In the genomic region with DNA sequence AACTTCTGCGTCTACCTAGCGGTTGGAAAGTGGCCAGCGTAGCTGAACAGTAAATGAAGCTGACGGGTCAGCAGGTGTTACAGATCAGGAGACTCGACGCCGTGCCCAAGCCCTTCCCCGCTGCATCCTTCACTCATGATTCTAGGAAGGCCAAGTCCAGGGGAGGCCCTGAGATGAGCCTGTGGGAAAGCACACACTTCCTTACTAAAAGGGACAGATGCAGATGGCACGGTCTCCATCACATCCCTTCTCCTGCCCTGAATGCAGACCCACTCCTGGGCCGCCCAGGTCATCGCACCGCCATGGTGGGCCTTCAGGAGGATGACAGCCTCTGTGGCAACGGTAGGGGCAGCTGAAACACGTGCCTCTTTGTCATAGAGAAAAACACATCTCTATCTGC, we compare ENCODE assay signal across 16 cellular contexts.
A peak's percentile ranks its signal among the peaks of the same experiment; 100 is the strongest.
DNase-seq lines count a peak whose midpoint lies in the region; ATAC-seq and TF ChIP-seq lines count a peak whose summit lies in the region.
"Had no signal": no experiment of that assay in that cellular context is flagged by ENCODE, and none has a peak within 500 bp of the region (broad histone marks: within the 10 kb centered on the region; RNA-seq: fewer than 3 reads in every experiment).

No MANE protein-coding gene starts in this region.

- peak overlapping the region; percentile 71 for H3K4me3 Mint-ChIP-seq in natural killer cell treated with Interleukin-12 subunit alpha and Interleukin-12 subunit beta and Interleukin-15 and Interleukin-18, amount 100 ng/mL, for 72 hours
- no peak overlapping the region for H3K4me3 Mint-ChIP-seq in natural killer cell
- peak overlapping the region; percentile 82 for H3K4me3 Mint-ChIP-seq in activated T-helper 17 cell treated with anti-CD3 and anti-CD28 coated beads, Interleukin-2, amount 50 U/mL, for 72 hours

- peaks cover 5 to 10% of the 10 kb centered on the region in 2 donors for H3K27me3 Mint-ChIP-seq in natural killer cell treated with Interleukin-12 subunit alpha and Interleukin-12 subunit beta and Interleukin-15 and Interleukin-18, amount 100 ng/mL, for 72 hours
- H3K27me3 Mint-ChIP-seq in natural killer cell (ENCODE audit: low read depth in 2 of 2): peaks cover 12 to 14% of the 10 kb centered on the region in 2 donors
- H3K27me3 Mint-ChIP-seq in activated T-helper 17 cell treated with anti-CD3 and anti-CD28 coated beads, Interleukin-2, amount 50 U/mL, for 72 hours: no peaks in the 10 kb centered on the region

- H3K36me3 ChIP-seq in parathyroid adenoma (ENCODE audit: control insufficient read depth, insufficient read depth, low read length): no peaks in the 10 kb centered on the region
- H3K36me3 ChIP-seq in effector memory CD4-positive, alpha-beta T cell (ENCODE audit: control insufficient read depth, insufficient read depth, low read length): no peaks in the 10 kb centered on the region
- H3K36me3 ChIP-seq: HAP-1, SJCRH30 had no signal

- ATAC-seq in natural killer cell treated with Interleukin-12 subunit alpha and Interleukin-12 subunit beta and Interleukin-15 and Interleukin-18, amount 100 ng/mL, for 72 hours: no peak
- ATAC-seq in natural killer cell (no peak), HG03280 (IDR thresholded peaks at IDR 0.05; ENCODE audit: unreplicated experiment) (no peak), HG02763 (IDR thresholded peaks at IDR 0.05; ENCODE audit: unreplicated experiment) (no peak)
- no peak for ATAC-seq in activated T-helper 17 cell treated with anti-CD3 and anti-CD28 coated beads, Interleukin-2, amount 50 U/mL, for 72 hours (replicated peaks)

- no peak overlapping the region for H3K9ac ChIP-seq in parathyroid adenoma

- H3K27ac ChIP-seq in parathyroid adenoma: peak overlapping the region; percentile 44
- H3K27ac ChIP-seq in effector memory CD4-positive, alpha-beta T cell (ENCODE audit: insufficient read depth, low read length, poor library complexity, severe bottlenecking): no peak overlapping the region
- H3K27ac ChIP-seq: SJCRH30 had no signal

- intact Hi-C loops in natural killer cell (cut with micrococcal nuclease): no loop called here

- no peaks in the 10 kb centered on the region for H3K79me2 ChIP-seq in parathyroid adenoma

- no peak overlapping the region for H3K4me3 ChIP-seq in parathyroid adenoma (ENCODE audit: low read depth, low read length)
- no peak overlapping the region for H3K4me3 ChIP-seq in effector memory CD4-positive, alpha-beta T cell (ENCODE audit: insufficient read depth, low read depth, low read length, poor library complexity, severe bottlenecking)
- H3K4me3 ChIP-seq: HAP-1, SJCRH30 had no signal

- no peak overlapping the region for H2AFZ ChIP-seq in parathyroid adenoma

- H3K9me3 Mint-ChIP-seq in natural killer cell treated with Interleukin-12 subunit alpha and Interleukin-12 subunit beta and Interleukin-15 and Interleukin-18, amount 100 ng/mL, for 72 hours: no peaks in the 10 kb centered on the region
- no peaks in the 10 kb centered on the region for H3K9me3 Mint-ChIP-seq in natural killer cell
- H3K9me3 Mint-ChIP-seq in activated T-helper 17 cell treated with anti-CD3 and anti-CD28 coated beads, Interleukin-2, amount 50 U/mL, for 72 hours: no peaks in the 10 kb centered on the region

- no peak for DNase-seq in natural killer cell treated with Interleukin-12 subunit alpha and Interleukin-12 subunit beta and Interleukin-15 and Interleukin-18, amount 100 ng/mL, for 72 hours (ENCODE audit: low spot score)
- DNase-seq in natural killer cell: no peak
- DNase-seq in effector memory CD4-positive, alpha-beta T cell: no peak
- DNase-seq: Calu3; CD4-positive, CD25-positive, alpha-beta regulatory T cell; DMS79 treated with DMSO at 0.1 percent for 48 hours; Kasumi-1; NCI-H1930; NK-92 treated with Interleukin-12 subunit alpha and Interleukin-12 subunit beta, amount 100 ng/mL, for 24 hours; RPMI8226; SJCRH30 had no signal

- no peak overlapping the region for H3K4me2 ChIP-seq in parathyroid adenoma (ENCODE audit: low read length)

- peaks cover 10 to 11% of the 10 kb centered on the region in 2 donors for H3K4me1 Mint-ChIP-seq in natural killer cell treated with Interleukin-12 subunit alpha and Interleukin-12 subunit beta and Interleukin-15 and Interleukin-18, amount 100 ng/mL, for 72 hours (ENCODE audit: low read depth in 2 of 2)
- peaks cover 6 to 8% of the 10 kb centered on the region in 2 donors for H3K4me1 Mint-ChIP-seq in natural killer cell
- peaks cover 7% of the 10 kb centered on the region for H3K4me1 Mint-ChIP-seq in activated T-helper 17 cell treated with anti-CD3 and anti-CD28 coated beads, Interleukin-2, amount 50 U/mL, for 72 hours

- H3K36me3 Mint-ChIP-seq in natural killer cell treated with Interleukin-12 subunit alpha and Interleukin-12 subunit beta and Interleukin-15 and Interleukin-18, amount 100 ng/mL, for 72 hours: no peaks in the 10 kb centered on the region
- H3K36me3 Mint-ChIP-seq in natural killer cell: no peaks in the 10 kb centered on the region
- H3K36me3 Mint-ChIP-seq in activated T-helper 17 cell treated with anti-CD3 and anti-CD28 coated beads, Interleukin-2, amount 50 U/mL, for 72 hours (ENCODE audit: low read depth): no peaks in the 10 kb centered on the region

- TF ChIP-seq CTCF in natural killer cell (IDR thresholded peaks at IDR 0.05) (no peak), parathyroid adenoma (IDR thresholded peaks at IDR 0.05) (no peak)

- H3K4me1 ChIP-seq in parathyroid adenoma: no peaks in the 10 kb centered on the region
- peaks cover 5% of the 10 kb centered on the region for H3K4me1 ChIP-seq in effector memory CD4-positive, alpha-beta T cell (ENCODE audit: control insufficient read depth, insufficient read depth, low read length, poor library complexity, severe bottlenecking)
- H3K4me1 ChIP-seq: HAP-1, SJCRH30 had no signal

- H3K27ac Mint-ChIP-seq in natural killer cell treated with Interleukin-12 subunit alpha and Interleukin-12 subunit beta and Interleukin-15 and Interleukin-18, amount 100 ng/mL, for 72 hours: no peak overlapping the region
- no peak overlapping the region for H3K27ac Mint-ChIP-seq in natural killer cell
- no peak overlapping the region for H3K27ac Mint-ChIP-seq in activated T-helper 17 cell treated with anti-CD3 and anti-CD28 coated beads, Interleukin-2, amount 50 U/mL, for 72 hours

- H3K27me3 ChIP-seq in parathyroid adenoma (ENCODE audit: control insufficient read depth, insufficient read depth, low read length): no peaks in the 10 kb centered on the region
- H3K27me3 ChIP-seq in effector memory CD4-positive, alpha-beta T cell (replicated peaks; ENCODE audit: control insufficient read depth, insufficient read depth, low read length, poor library complexity, severe bottlenecking): no peaks in the 10 kb centered on the region
- H3K27me3 ChIP-seq: SJCRH30 had no signal

- H3K9me3 ChIP-seq in parathyroid adenoma (ENCODE audit: control insufficient read depth, low read length): no peaks in the 10 kb centered on the region
- H3K9me3 ChIP-seq in effector memory CD4-positive, alpha-beta T cell (ENCODE audit: control insufficient read depth, low read length): no peaks in the 10 kb centered on the region
- H3K9me3 ChIP-seq: HAP-1, SJCRH30 had no signal
